8 cellular contexts compared by ENCODE assay signal in genomic region chr12:55927588-55928502, GRCh38. TPM values are rescaled to one million over a fixed set of nuclear protein-coding genes. Genes with fewer than 3 reads are reported as not detected.
DNase-seq lines count a peak whose midpoint lies in the region; ATAC-seq and TF ChIP-seq lines count a peak whose summit lies in the region.

Gene PYM1 (minus strand): TSS chr12:55927894. CDS start chr12:55927761, 133 bp downstream.

- CTCF ChIA-PET in activated B cell treated with CpG ODN at 0.5 μM for 24 hours (lab: Charles Lee) = interaction anchor here (1.2 to 3.4 kb wide), 6 partner anchors 12 to 189 kb away, joined by 3 to 43 read pairs (median 8); partner anchors contain the start of genes ORMDL2, RAB5B and SARNP

- H3K27me3 ChIP-seq in colonic mucosa = no peaks in the 10 kb centered on the region
- no peaks in the 10 kb centered on the region for H3K27me3 ChIP-seq in kidney epithelial cell (ENCODE audit: control insufficient read depth, insufficient read depth, low read length)

- H3K4me3 Mint-ChIP-seq in activated B cell treated with CpG ODN at 0.5 μM for 24 hours = peak within 1 kb of the TSS; percentile 98

- no peaks in the 10 kb centered on the region for H3K9me3 Mint-ChIP-seq in activated B cell treated with CpG ODN at 0.5 μM for 24 hours

- H3K36me3 ChIP-seq in colonic mucosa (no peaks in the 10 kb centered on the region), kidney epithelial cell (ENCODE audit: control insufficient read depth, insufficient read depth, low read length) (no peaks in the 10 kb centered on the region)

- intact Hi-C loops in activated B cell treated with CpG ODN at 0.5 μM for 24 hours (cut with micrococcal nuclease) = loop anchor here (1.0 to 5.0 kb wide), 12 partner anchors 12 to 540 kb away; partner anchors contain the start of genes COQ10A, DNAJC14, NABP2 and PA2G4
- intact Hi-C loops in colonic mucosa (cut with DNase I) = loop anchor here (5.0 kb wide), 1 partner anchor 96 kb away; no protein-coding TSS in a partner anchor

- H3K27ac ChIP-seq in colonic mucosa = peak within 1 kb of the TSS; percentile 99

- no peaks in the 10 kb centered on the region for H3K9me3 ChIP-seq in colonic mucosa

- POLR2A ChIA-PET in activated B cell treated with CpG ODN at 0.5 μM for 24 hours (lab: Charles Lee) = interaction anchor here (0.5 to 6.8 kb wide), 17 partner anchors 8 to 646 kb away, joined by 3 to 70 read pairs (median 4); partner anchors contain the start of genes BLOC1S1, CNPY2, DNAJC14 and ORMDL2

- peak within 1 kb of the TSS; percentile 86 to 97 for H3K9ac ChIP-seq in colonic mucosa (ENCODE audit: low read depth in 2 of 2, low read length in 2 of 2)

- peaks cover 29% of the 10 kb centered on the region for H3K4me1 ChIP-seq in colonic mucosa

- H3K4me3 ChIP-seq in colonic mucosa (peak within 1 kb of the TSS; percentile 83), kidney epithelial cell (ENCODE audit: low read depth, low read length) (peak within 1 kb of the TSS; percentile 86)

- no peak for TF ChIP-seq CTCF in activated B cell treated with CpG ODN at 0.5 μM for 24 hours (IDR thresholded peaks at IDR 0.05)
- TF ChIP-seq CTCF in colonic mucosa (IDR thresholded peaks at IDR 0.05) = no peak
- no peak for TF ChIP-seq CTCF in kidney epithelial cell (IDR thresholded peaks at IDR 0.05; ENCODE audit: insufficient read depth, low read length, poor library complexity, severe bottlenecking)

- peaks cover 38% of the 10 kb centered on the region for H3K36me3 Mint-ChIP-seq in activated B cell treated with CpG ODN at 0.5 μM for 24 hours (ENCODE audit: low read depth)

- in situ Hi-C loops in ACHN (cut with HindIII; ENCODE audit: low pct_ligation_motif_present, low pct_unique_long_range_greater_than_20kb, low sequenced_read_pairs) = no loop called here

- H3K27me3 Mint-ChIP-seq in activated B cell treated with CpG ODN at 0.5 μM for 24 hours = no peaks in the 10 kb centered on the region

- peak; percentile 28 for ATAC-seq in GM18519 (IDR thresholded peaks at IDR 0.05; ENCODE audit: low FRiP score, unreplicated experiment)
- peak; percentile 28 for ATAC-seq in HG02981 (IDR thresholded peaks at IDR 0.05; ENCODE audit: unreplicated experiment)
- ATAC-seq in activated B cell treated with CpG ODN at 0.5 μM for 24 hours (ENCODE audit: low read depth) = peak; percentile 43

- DNase-seq in ACHN (peak; percentile 79), NCI-H345 (lab: John Stamatoyannopoulos, UW) (peak; percentile 51), activated B cell treated with CpG ODN at 0.5 μM for 24 hours (peak; percentile 65), colonic mucosa (peak; percentile 91), kidney epithelial cell (ENCODE audit: low read depth) (no peak)
- peak; percentile 83 for DNase-seq in stimulated activated CD4-positive, alpha-beta T cell treated with anti-CD3 and anti-CD28 coated beads, Interleukin-15, amount 100 ng/mL, for 24 hours

- H3K27ac Mint-ChIP-seq in activated B cell treated with CpG ODN at 0.5 μM for 24 hours = peak within 1 kb of the TSS; percentile 98

- peaks cover 70% of the 10 kb centered on the region for H3K4me1 Mint-ChIP-seq in activated B cell treated with CpG ODN at 0.5 μM for 24 hours

RNA-seq across cellular contexts. Expression of gene PYM1, which starts in this region (rescaled TPM):
- total RNA-seq in activated B cell treated with CpG ODN at 0.5 μM for 24 hours (39.6 and 41.7 TPM in 2 replicates), colonic mucosa (10 to 100 TPM; 44.0 to 49.3 TPM), kidney epithelial cell (43.5 and 47.6 TPM in 2 replicates)
